In genomic region chr18:32343634-32344033, GRCh38 we compare ENCODE assay signal across 14 cellular contexts.
A peak's percentile ranks its signal among the peaks of the same experiment; 100 is the strongest.
DNase-seq lines count a peak whose midpoint lies in the region; ATAC-seq, FAIRE-seq and TF ChIP-seq lines count a peak whose summit lies in the region.
"Had no signal": no experiment of that assay in that cellular context is flagged by ENCODE, and none has a peak within 500 bp of the region (broad histone marks: within the 10 kb centered on the region; RNA-seq: fewer than 3 reads in every experiment).

No MANE protein-coding gene starts in this region.

- DNase-seq in D721Med (ENCODE audit: insufficient read length, low spot score) (no peak), NCI-H82 (lab: John Stamatoyannopoulos, UW) (peak; percentile 85), left cardiac atrium (no peak), psoas muscle (peak; percentile 24 to 67), GM10266 (ENCODE audit: extremely low spot score) (no peak), OCI-LY7 (ENCODE audit: low spot score) (no peak)
- no peak for DNase-seq in stimulated activated CD4-positive, alpha-beta T cell treated with anti-CD3 and anti-CD28 coated beads, Interleukin-4, amount 100 ng/mL, for 4 hours
- DNase-seq: MG63, NCI-H1105, NCI-H187, NCI-H748 treated with DMSO at 0.1 percent for 48 hours, PC-9 had no signal

- peak; percentile 36 to 59 for ATAC-seq in left cardiac atrium
- peak; percentile 89 to 94 (median 92) for ATAC-seq in psoas muscle

- BruUV-seq in OCI-LY7 (replicated peaks; lab: Mats Ljungman, UMichigan): no TSS peak

- intact Hi-C loops in left cardiac atrium (cut with DNase I): no loop called here
- intact Hi-C loops in psoas muscle (cut with DNase I): loop anchor here in 1 of 2 donors (1.0 kb wide), 1 partner anchor 8 kb away; no protein-coding TSS in a partner anchor
- intact Hi-C loops in OCI-LY7 (cut with micrococcal nuclease; ENCODE audit: unreplicated experiment): no loop called here

- peak; percentile 32 for FAIRE-seq in D721Med (lab: Jason Lieb, UNC)

- H3K4me1 ChIP-seq in psoas muscle (peaks cover under 1% of the 10 kb centered on the region), OCI-LY7 (ENCODE audit: insufficient read depth, low read length, poor library complexity, severe bottlenecking) (no peaks in the 10 kb centered on the region)

- POLR2A ChIA-PET in OCI-LY7 (lab: Charles Lee): interaction anchor here (0.6 kb wide), 1 partner anchor 137 kb away, joined by 3 read pairs; no protein-coding TSS in a partner anchor

- TF ChIP-seq CTCF in D721Med (IDR thresholded peaks at IDR 0.05; ENCODE audit: insufficient read depth, missing control alignments): no peak
- TF ChIP-seq CTCF in psoas muscle (IDR thresholded peaks at IDR 0.05): no peak
- TF ChIP-seq CTCF in GM10266 (IDR thresholded peaks at IDR 0.05; ENCODE audit: control insufficient read depth, insufficient read depth, low read depth, missing control alignments): no peak
- TF ChIP-seq CTCF in OCI-LY7 (conservative IDR thresholded peaks at IDR 0.05; ENCODE audit: low read length): no peak

- 28 to 43% (median 39%) methylated on average over 3 of the region's 3 CpGs for WGBS in psoas muscle, 3 donors

- H3K36me3 ChIP-seq in psoas muscle (ENCODE audit: insufficient read depth in 1 of 2, low read depth in 1 of 2) (no peaks in the 10 kb centered on the region), OCI-LY7 (ENCODE audit: insufficient read depth, low read length) (no peaks in the 10 kb centered on the region)
- H3K36me3 ChIP-seq: HAP-1, MG63 had no signal

- no peak overlapping the region for H2AFZ ChIP-seq in OCI-LY7 (ENCODE audit: low read length)
- H2AFZ ChIP-seq: PC-9 had no signal

- no peaks in the 10 kb centered on the region for H3K27me3 ChIP-seq in psoas muscle (ENCODE audit: insufficient read depth in 3 of 3, low read length in 2 of 3)
- H3K27me3 ChIP-seq: MG63 had no signal

- CTCF ChIA-PET in OCI-LY7 (lab: Charles Lee; ENCODE audit: unreplicated experiment): no interaction called here

- H3K4me3 ChIP-seq in psoas muscle (no peak overlapping the region), OCI-LY7 (ENCODE audit: low read depth, low read length, poor library complexity, severe bottlenecking) (no peak overlapping the region)
- H3K4me3 ChIP-seq: HAP-1, MG63, PC-9 had no signal

- no peaks in the 10 kb centered on the region for H3K79me2 ChIP-seq in OCI-LY7 (ENCODE audit: insufficient read depth, low read depth, low read length)

- no peak overlapping the region for H3K4me2 ChIP-seq in OCI-LY7 (ENCODE audit: low read length)
- H3K4me2 ChIP-seq: PC-9 had no signal

- no peaks in the 10 kb centered on the region for H4K20me1 ChIP-seq in OCI-LY7 (ENCODE audit: insufficient read depth, low read length)

- H3K9me2 ChIP-seq in OCI-LY7 (ENCODE audit: insufficient read depth, low read length): no peaks in the 10 kb centered on the region

- H3K27ac ChIP-seq in psoas muscle (no peak overlapping the region), OCI-LY7 (ENCODE audit: low read depth, low read length, poor library complexity, severe bottlenecking) (no peak overlapping the region)
- H3K27ac ChIP-seq: C4-2B, PC-9 had no signal

- H3K9me3 ChIP-seq in psoas muscle: no peaks in the 10 kb centered on the region
- no peaks in the 10 kb centered on the region for H3K9me3 ChIP-seq in OCI-LY7 (ENCODE audit: low read length)
- H3K9me3 ChIP-seq: HAP-1, MG63 had no signal

Comparison
In these comparisons a context has a peak if more than half of its experiments do, and no peak if none do; other contexts are left out.
1. DNase-seq: peak in NCI-H82 (single experiment) and psoas muscle (2 of 2); none in D721Med (single experiment), left cardiac atrium (single experiment), stimulated activated CD4-positive, alpha-beta T cell treated with anti-CD3 and anti-CD28 coated beads, Interleukin-4, amount 100 ng/mL, for 4 hours (0 of 2), GM10266 (single experiment) and OCI-LY7 (single experiment).